1 cellular context compared by ENCODE assay signal in genomic region chr19:5038631-5039271, GRCh38.
TF ChIP-seq lines count a peak whose summit lies in the region.

No MANE protein-coding gene starts in this region.

TF ChIP-seq in K562, 482 proteins besides CTCF, POLR2A, EP300 and RAD21 (continued from another document):
- TF ChIP-seq, protein P1, sequence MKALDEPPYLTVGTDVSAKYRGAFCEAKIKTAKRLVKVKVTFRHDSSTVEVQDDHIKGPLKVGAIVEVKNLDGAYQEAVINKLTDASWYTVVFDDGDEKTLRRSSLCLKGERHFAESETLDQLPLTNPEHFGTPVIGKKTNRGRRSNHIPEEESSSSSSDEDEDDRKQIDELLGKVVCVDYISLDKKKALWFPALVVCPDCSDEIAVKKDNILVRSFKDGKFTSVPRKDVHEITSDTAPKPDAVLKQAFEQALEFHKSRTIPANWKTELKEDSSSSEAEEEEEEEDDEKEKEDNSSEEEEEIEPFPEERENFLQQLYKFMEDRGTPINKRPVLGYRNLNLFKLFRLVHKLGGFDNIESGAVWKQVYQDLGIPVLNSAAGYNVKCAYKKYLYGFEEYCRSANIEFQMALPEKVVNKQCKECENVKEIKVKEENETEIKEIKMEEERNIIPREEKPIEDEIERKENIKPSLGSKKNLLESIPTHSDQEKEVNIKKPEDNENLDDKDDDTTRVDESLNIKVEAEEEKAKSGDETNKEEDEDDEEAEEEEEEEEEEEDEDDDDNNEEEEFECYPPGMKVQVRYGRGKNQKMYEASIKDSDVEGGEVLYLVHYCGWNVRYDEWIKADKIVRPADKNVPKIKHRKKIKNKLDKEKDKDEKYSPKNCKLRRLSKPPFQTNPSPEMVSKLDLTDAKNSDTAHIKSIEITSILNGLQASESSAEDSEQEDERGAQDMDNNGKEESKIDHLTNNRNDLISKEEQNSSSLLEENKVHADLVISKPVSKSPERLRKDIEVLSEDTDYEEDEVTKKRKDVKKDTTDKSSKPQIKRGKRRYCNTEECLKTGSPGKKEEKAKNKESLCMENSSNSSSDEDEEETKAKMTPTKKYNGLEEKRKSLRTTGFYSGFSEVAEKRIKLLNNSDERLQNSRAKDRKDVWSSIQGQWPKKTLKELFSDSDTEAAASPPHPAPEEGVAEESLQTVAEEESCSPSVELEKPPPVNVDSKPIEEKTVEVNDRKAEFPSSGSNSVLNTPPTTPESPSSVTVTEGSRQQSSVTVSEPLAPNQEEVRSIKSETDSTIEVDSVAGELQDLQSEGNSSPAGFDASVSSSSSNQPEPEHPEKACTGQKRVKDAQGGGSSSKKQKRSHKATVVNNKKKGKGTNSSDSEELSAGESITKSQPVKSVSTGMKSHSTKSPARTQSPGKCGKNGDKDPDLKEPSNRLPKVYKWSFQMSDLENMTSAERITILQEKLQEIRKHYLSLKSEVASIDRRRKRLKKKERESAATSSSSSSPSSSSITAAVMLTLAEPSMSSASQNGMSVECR (CRISPR knock-in tag; IDR thresholded peaks at IDR 0.05) = 0 out of 2 replicates have a peak, but pooled peaks have one; percentile 28
- TF ChIP-seq ZNF77 (CRISPR knock-in tag; IDR thresholded peaks at IDR 0.05) = no peak
- TF ChIP-seq, protein P2, sequence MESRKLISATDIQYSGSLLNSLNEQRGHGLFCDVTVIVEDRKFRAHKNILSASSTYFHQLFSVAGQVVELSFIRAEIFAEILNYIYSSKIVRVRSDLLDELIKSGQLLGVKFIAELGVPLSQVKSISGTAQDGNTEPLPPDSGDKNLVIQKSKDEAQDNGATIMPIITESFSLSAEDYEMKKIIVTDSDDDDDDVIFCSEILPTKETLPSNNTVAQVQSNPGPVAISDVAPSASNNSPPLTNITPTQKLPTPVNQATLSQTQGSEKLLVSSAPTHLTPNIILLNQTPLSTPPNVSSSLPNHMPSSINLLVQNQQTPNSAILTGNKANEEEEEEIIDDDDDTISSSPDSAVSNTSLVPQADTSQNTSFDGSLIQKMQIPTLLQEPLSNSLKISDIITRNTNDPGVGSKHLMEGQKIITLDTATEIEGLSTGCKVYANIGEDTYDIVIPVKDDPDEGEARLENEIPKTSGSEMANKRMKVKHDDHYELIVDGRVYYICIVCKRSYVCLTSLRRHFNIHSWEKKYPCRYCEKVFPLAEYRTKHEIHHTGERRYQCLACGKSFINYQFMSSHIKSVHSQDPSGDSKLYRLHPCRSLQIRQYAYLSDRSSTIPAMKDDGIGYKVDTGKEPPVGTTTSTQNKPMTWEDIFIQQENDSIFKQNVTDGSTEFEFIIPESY (CRISPR knock-in tag; IDR thresholded peaks at IDR 0.05) = peak; percentile 77; the same call in 1 of the 2 replicates
